ENCODE assay signal across 15 cellular contexts in the genomic region with DNA sequence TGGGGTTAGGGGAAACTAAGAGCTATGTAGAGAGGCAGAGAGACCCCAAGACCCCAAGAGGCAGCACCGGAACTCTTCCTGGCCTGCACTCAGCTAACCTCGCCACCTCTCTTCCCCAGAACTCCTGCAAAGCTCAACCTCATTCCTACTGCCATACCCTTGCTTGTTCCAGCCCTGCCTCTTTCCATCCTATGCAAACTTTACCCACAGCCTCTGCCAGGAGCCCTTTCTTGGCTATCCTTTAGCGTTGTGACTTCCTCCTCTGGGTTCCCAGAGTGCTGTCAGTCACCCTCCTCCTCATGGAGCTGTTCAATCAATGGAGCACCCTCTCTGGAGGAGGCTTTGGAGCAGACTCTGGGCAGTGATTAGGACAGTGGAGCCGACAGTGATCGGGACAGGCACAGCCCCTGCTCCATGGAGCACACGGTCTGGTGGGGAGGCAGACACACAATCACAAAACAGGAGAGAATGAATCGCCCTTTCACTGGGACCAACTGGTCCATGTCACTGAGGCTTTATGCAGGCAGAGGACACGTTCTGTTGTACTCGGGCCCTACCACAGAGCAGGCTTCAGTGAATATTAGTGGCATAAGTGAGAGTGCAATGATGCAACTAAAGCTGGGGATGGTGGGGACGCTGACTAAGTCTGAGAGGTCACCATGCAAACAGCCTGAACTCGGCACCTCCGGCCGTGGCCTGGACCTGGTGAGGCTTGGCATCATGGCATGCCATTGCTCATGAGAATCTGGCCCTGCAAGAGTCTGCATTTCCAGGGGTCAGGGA. TPM values are rescaled to one million over a fixed set of nuclear protein-coding genes. Genes with fewer than 3 reads are reported as not detected.
DNase-seq lines count a peak whose midpoint lies in the region; ATAC-seq, FAIRE-seq and TF ChIP-seq lines count a peak whose summit lies in the region.
"Had no signal": no experiment of that assay in that cellular context is flagged by ENCODE, and none has a peak within 500 bp of the region (broad histone marks: within the 10 kb centered on the region; RNA-seq: fewer than 3 reads in every experiment).

No MANE protein-coding gene starts in this region.

- TF ChIP-seq EP300 in upper lobe of left lung (IDR thresholded peaks at IDR 0.05) = no peak

- intact Hi-C loops in PC-3 (cut with micrococcal nuclease) = loop anchor here (2.0 kb wide), 1 partner anchor 43 kb away; no protein-coding TSS in a partner anchor
- intact Hi-C loops in kidney (cut with DNase I) = no loop called here

- H3K9me3 ChIP-seq in PC-3 (ENCODE audit: low read length) = no peaks in the 10 kb centered on the region
- H3K9me3 ChIP-seq in kidney (ENCODE audit: control insufficient read depth in 1 of 2, low read length in 2 of 2) = no peaks in the 10 kb centered on the region
- no peaks in the 10 kb centered on the region for H3K9me3 ChIP-seq in upper lobe of left lung

- H3K36me3 Mint-ChIP-seq in activated naive CD8-positive, alpha-beta T cell treated with anti-CD3 and anti-CD28 coated beads, Interleukin-2, amount 10 ng/mL, durations not matched to agents 7 days and 5 days = no peaks in the 10 kb centered on the region
- no peaks in the 10 kb centered on the region for H3K36me3 Mint-ChIP-seq in activated naive CD8-positive, alpha-beta T cell treated with anti-CD3 and anti-CD28 coated beads, Interleukin-2, amount 50 U/mL, for 24 hours (ENCODE audit: low read depth)
- H3K36me3 Mint-ChIP-seq: activated CD8-positive, alpha-beta memory T cell treated with anti-CD3 and anti-CD28 coated beads, Interleukin-2, amount 10 ng/mL, durations not matched to agents 7 days and 5 days; activated naive CD8-positive, alpha-beta T cell had no signal

- CTCF ChIA-PET in PC-3 (lab: Charles Lee) = no interaction called here

- BruUV-seq in PC-3 (replicated peaks; lab: Mats Ljungman, UMichigan) = no TSS peak

- H3K79me2 ChIP-seq in PC-3 (ENCODE audit: low read length) = no peaks in the 10 kb centered on the region

- H3K27ac Mint-ChIP-seq in activated naive CD8-positive, alpha-beta T cell treated with anti-CD3 and anti-CD28 coated beads, Interleukin-2, amount 10 ng/mL, durations not matched to agents 7 days and 5 days = peak overlapping the region; percentile 23
- no peak overlapping the region for H3K27ac Mint-ChIP-seq in activated naive CD8-positive, alpha-beta T cell treated with anti-CD3 and anti-CD28 coated beads, Interleukin-2, amount 50 U/mL, for 24 hours
- H3K27ac Mint-ChIP-seq: activated CD8-positive, alpha-beta memory T cell treated with anti-CD3 and anti-CD28 coated beads, Interleukin-2, amount 10 ng/mL, durations not matched to agents 7 days and 5 days; activated naive CD8-positive, alpha-beta T cell had no signal

- H3K9ac ChIP-seq in PC-3 (ENCODE audit: low read length) = peak overlapping the region; percentile 89
- H3K9ac ChIP-seq in kidney (ENCODE audit: low read length in 2 of 2) = no peak overlapping the region

- H3K9me2 ChIP-seq in PC-3 (replicated peaks; ENCODE audit: low read length) = no peaks in the 10 kb centered on the region

- H3K4me2 ChIP-seq in PC-3 (ENCODE audit: low read length) = peak overlapping the region; percentile 75

- peak; percentile 25 for DNase-seq in activated naive CD8-positive, alpha-beta T cell treated with anti-CD3 and anti-CD28 coated beads, Interleukin-2, amount 10 ng/mL, durations not matched to agents 7 days and 5 days
- no peak for DNase-seq in activated naive CD8-positive, alpha-beta T cell treated with anti-CD3 and anti-CD28 coated beads, Interleukin-2, amount 50 U/mL, for 24 hours
- DNase-seq in PC-3 (peak; percentile 85), kidney (peak; percentile 53), NCI-H524 (lab: John Stamatoyannopoulos, UW) (no peak), upper lobe of left lung (no peak), NCI-H2227 treated with DMSO at 0.1 percent for 48 hours (lab: John Stamatoyannopoulos, UW) (no peak), H54 (ENCODE audit: insufficient read length, low spot score) (no peak)
- DNase-seq: activated CD8-positive, alpha-beta memory T cell treated with anti-CD3 and anti-CD28 coated beads, Interleukin-2, amount 10 ng/mL, durations not matched to agents 7 days and 5 days; DMS153; NCI-H2029; T-helper 9 cell had no signal

- peaks cover 65% of the 10 kb centered on the region for H3K4me1 ChIP-seq in PC-3 (ENCODE audit: insufficient read depth, low read length)
- H3K4me1 ChIP-seq in kidney (ENCODE audit: control insufficient read depth in 1 of 2, insufficient read depth in 1 of 2, low read depth in 1 of 2, low read length in 2 of 2) = peaks cover 0 to 3% of the 10 kb centered on the region in 2 donors
- H3K4me1 ChIP-seq in upper lobe of left lung = peaks cover 2 to 15% (median 8%) of the 10 kb centered on the region in 4 donors

- H3K36me3 ChIP-seq in PC-3 (ENCODE audit: low read depth, low read length) (no peaks in the 10 kb centered on the region), kidney (ENCODE audit: control insufficient read depth in 1 of 2, insufficient read depth in 2 of 2, low read length in 2 of 2) (no peaks in the 10 kb centered on the region), upper lobe of left lung (no peaks in the 10 kb centered on the region)

- TF ChIP-seq CTCF in PC-3 (conservative IDR thresholded peaks at IDR 0.05; ENCODE audit: low read depth, low read length) (no peak), kidney (IDR thresholded peaks at IDR 0.05; ENCODE audit: borderline replicate concordance, extremely low read depth, insufficient read depth) (no peak), upper lobe of left lung (IDR thresholded peaks at IDR 0.05) (no peak)

- TF ChIP-seq POLR2A in upper lobe of left lung (IDR thresholded peaks at IDR 0.05) (no peak), H54 (IDR thresholded peaks at IDR 0.05; ENCODE audit: low read depth, low read length) (no peak)

- peaks cover 8% of the 10 kb centered on the region for H3K27me3 Mint-ChIP-seq in activated naive CD8-positive, alpha-beta T cell treated with anti-CD3 and anti-CD28 coated beads, Interleukin-2, amount 10 ng/mL, durations not matched to agents 7 days and 5 days
- H3K27me3 Mint-ChIP-seq in activated naive CD8-positive, alpha-beta T cell treated with anti-CD3 and anti-CD28 coated beads, Interleukin-2, amount 50 U/mL, for 24 hours = peaks cover 7% of the 10 kb centered on the region
- H3K27me3 Mint-ChIP-seq: activated naive CD8-positive, alpha-beta T cell had no signal

- H3K9me3 Mint-ChIP-seq in activated naive CD8-positive, alpha-beta T cell treated with anti-CD3 and anti-CD28 coated beads, Interleukin-2, amount 10 ng/mL, durations not matched to agents 7 days and 5 days = no peaks in the 10 kb centered on the region
- no peaks in the 10 kb centered on the region for H3K9me3 Mint-ChIP-seq in activated naive CD8-positive, alpha-beta T cell treated with anti-CD3 and anti-CD28 coated beads, Interleukin-2, amount 50 U/mL, for 24 hours

- 82 to 87% methylated on average over 9 to 13 of the region's 13 CpGs for WGBS in upper lobe of left lung, 2 donors

- H3K4me1 Mint-ChIP-seq in activated naive CD8-positive, alpha-beta T cell treated with anti-CD3 and anti-CD28 coated beads, Interleukin-2, amount 10 ng/mL, durations not matched to agents 7 days and 5 days = no peaks in the 10 kb centered on the region
- H3K4me1 Mint-ChIP-seq in activated naive CD8-positive, alpha-beta T cell treated with anti-CD3 and anti-CD28 coated beads, Interleukin-2, amount 50 U/mL, for 24 hours = peaks cover 3% of the 10 kb centered on the region

- H2AFZ ChIP-seq in PC-3 (ENCODE audit: low read length) = no peak overlapping the region

- no peak overlapping the region for H3K4me3 Mint-ChIP-seq in activated naive CD8-positive, alpha-beta T cell treated with anti-CD3 and anti-CD28 coated beads, Interleukin-2, amount 10 ng/mL, durations not matched to agents 7 days and 5 days
- H3K4me3 Mint-ChIP-seq in activated naive CD8-positive, alpha-beta T cell treated with anti-CD3 and anti-CD28 coated beads, Interleukin-2, amount 50 U/mL, for 24 hours = no peak overlapping the region
- H3K4me3 Mint-ChIP-seq: activated CD8-positive, alpha-beta memory T cell treated with anti-CD3 and anti-CD28 coated beads, Interleukin-2, amount 10 ng/mL, durations not matched to agents 7 days and 5 days; activated naive CD8-positive, alpha-beta T cell had no signal

- no peak for ATAC-seq in activated naive CD8-positive, alpha-beta T cell treated with anti-CD3 and anti-CD28 coated beads, Interleukin-2, amount 10 ng/mL, durations not matched to agents 7 days and 5 days (ENCODE audit: low read depth)
- no peak for ATAC-seq in activated naive CD8-positive, alpha-beta T cell treated with anti-CD3 and anti-CD28 coated beads, Interleukin-2, amount 50 U/mL, for 24 hours
- ATAC-seq in PC-3 = peak; percentile 4
- no peak for ATAC-seq in upper lobe of left lung (ENCODE audit: low FRiP score in 2 of 2)
- ATAC-seq: activated CD8-positive, alpha-beta memory T cell treated with anti-CD3 and anti-CD28 coated beads, Interleukin-2, amount 10 ng/mL, durations not matched to agents 7 days and 5 days had no signal

- no peak overlapping the region for H3K4me3 ChIP-seq in PC-3 (ENCODE audit: low read length)
- H3K4me3 ChIP-seq in kidney (ENCODE audit: low read length in 2 of 2) = no peak overlapping the region
- H3K4me3 ChIP-seq in upper lobe of left lung = no peak overlapping the region

- H3F3A ChIP-seq in PC-3 (ENCODE audit: low read length, unreplicated experiment) = peaks cover 21% of the 10 kb centered on the region

- no peaks in the 10 kb centered on the region for H4K20me1 ChIP-seq in PC-3 (ENCODE audit: low read length)

- H3K27ac ChIP-seq in PC-3 (ENCODE audit: low read length) (peak overlapping the region; percentile 98), kidney (ENCODE audit: low read depth in 2 of 2, low read length in 2 of 2) (no peak overlapping the region), upper lobe of left lung (peak overlapping the region in 1 of 4 donors; percentile 35)

- H3K27me3 ChIP-seq in PC-3 (ENCODE audit: low read length) (no peaks in the 10 kb centered on the region), upper lobe of left lung (no peaks in the 10 kb centered on the region)

- POLR2A ChIA-PET in activated naive CD8-positive, alpha-beta T cell treated with anti-CD3 and anti-CD28 coated beads, Interleukin-2, amount 10 ng/mL, durations not matched to agents 7 days and 5 days (lab: Charles Lee) = no interaction called here
- POLR2A ChIA-PET in PC-3 (lab: Charles Lee; ENCODE audit: unreplicated experiment) = interaction anchor here (0.5 kb wide), 1 partner anchor 269 kb away, joined by 3 read pairs; no protein-coding TSS in a partner anchor

- FAIRE-seq in kidney (lab: Jason Lieb, UNC) (no peak), H54 (lab: Jason Lieb, UNC) (no peak)

RNA-seq across cellular contexts. Expression of gene P2RY2, which starts 24.6 kb away (rescaled TPM):
- not detected for total RNA-seq in activated naive CD8-positive, alpha-beta T cell treated with anti-CD3 and anti-CD28 coated beads, Interleukin-2, amount 10 ng/mL, durations not matched to agents 7 days and 5 days
- total RNA-seq in PC-3 (2014; rRNA removed) (54.8 and 72.9 TPM in 2 replicates), kidney (9.7 TPM), upper lobe of left lung (10 to 100 TPM in 4 of 6 donors, 1 to 10 TPM in 2; 7.8 to 15.0 (median 11.7) TPM)
- polyA plus RNA-seq in kidney (ENCODE audit: insufficient read depth, low read depth, low replicate concordance) = 1.3 TPM
- total RNA-seq: A172; activated CD8-positive, alpha-beta memory T cell treated with anti-CD3 and anti-CD28 coated beads, Interleukin-2, amount 10 ng/mL, durations not matched to agents 7 days and 5 days; temporal lobe had no signal

RNA-seq across cellular contexts. Expression of gene FCHSD2, which starts 51.3 kb away (rescaled TPM):
- 10 to 100 TPM; 53.3 to 60.1 TPM for total RNA-seq in activated naive CD8-positive, alpha-beta T cell treated with anti-CD3 and anti-CD28 coated beads, Interleukin-2, amount 10 ng/mL, durations not matched to agents 7 days and 5 days
- 7.1 and 8.8 TPM in 2 replicates for total RNA-seq in PC-3 (2014; rRNA removed)
- 58.7 TPM for total RNA-seq in kidney
- polyA plus RNA-seq in kidney (ENCODE audit: insufficient read depth, low read depth, low replicate concordance) = 8.0 TPM
- total RNA-seq in upper lobe of left lung = 10 to 100 TPM; 22.5 to 55.6 (median 42.7) TPM

Comparison
In these comparisons a context has a peak if more than half of its experiments do, and no peak if none do; other contexts are left out.
1. DNase-seq: peak in activated naive CD8-positive, alpha-beta T cell treated with anti-CD3 and anti-CD28 coated beads, Interleukin-2, amount 10 ng/mL, durations not matched to agents 7 days and 5 days (single experiment), PC-3 (single experiment) and kidney (single experiment); none in activated naive CD8-positive, alpha-beta T cell treated with anti-CD3 and anti-CD28 coated beads, Interleukin-2, amount 50 U/mL, for 24 hours (single experiment), NCI-H524 (0 of 2), upper lobe of left lung (0 of 2), NCI-H2227 treated with DMSO at 0.1 percent for 48 hours (single experiment) and H54 (single experiment).